Comparison of ENCODE assay signal across 31 cellular contexts in the genomic region with DNA sequence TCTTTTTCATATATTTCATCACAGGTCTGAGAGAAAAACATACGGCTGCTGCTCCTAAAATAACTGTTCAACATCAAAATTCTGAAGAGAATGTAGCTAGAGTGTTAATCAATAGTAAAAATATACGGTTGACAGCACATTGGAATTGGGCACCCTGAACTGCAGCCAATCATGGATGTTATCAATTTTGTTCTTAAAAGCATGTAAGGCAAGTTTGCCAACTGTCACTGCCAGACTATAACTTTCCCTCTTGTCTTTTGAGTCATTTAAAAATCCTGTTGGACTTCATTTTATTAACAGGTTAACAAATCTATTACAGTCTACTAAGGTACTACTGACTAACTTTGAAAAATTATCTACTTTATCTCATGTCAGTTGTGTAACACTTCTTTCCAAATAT.
"Had no signal": no experiment of that assay in that cellular context is flagged by ENCODE, and none has a peak within 500 bp of the region (broad histone marks: within the 10 kb centered on the region; RNA-seq: fewer than 3 reads in every experiment).

No MANE protein-coding gene starts in this region.

- ATAC-seq: activated naive CD4-positive, alpha-beta T cell treated with anti-CD3 and anti-CD28 coated beads, Interleukin-2, amount 50 U/mL, for 72 hours; activated naive CD8-positive, alpha-beta T cell treated with anti-CD3 and anti-CD28 coated beads, Interleukin-2, amount 50 U/mL, for 24 hours; activated T-cell treated with anti-CD3 and anti-CD28 coated beads, Interleukin-2, amount 50 U/mL, for 4 hours; activated T-cell treated with anti-CD3 and anti-CD28 coated beads, Interleukin-2, amount 50 U/mL, for 72 hours; activated T-helper 17 cell treated with anti-CD3 and anti-CD28 coated beads, Interleukin-2, amount 50 U/mL, for 72 hours; body of pancreas had no signal

- DNase-seq: activated effector memory CD4-positive, alpha-beta T cell treated with anti-CD3 and anti-CD28 coated beads, Interleukin-2, amount 50 U/mL, for 16 hours; activated effector memory CD4-positive, alpha-beta T cell treated with Interleukin-2 at 50 U/mL for 16 hours; activated gamma-delta T cell; activated gamma-delta T cell treated with Interleukin-2 at 50 U/mL for 16 hours; activated naive CD4-positive, alpha-beta T cell; activated naive CD4-positive, alpha-beta T cell treated with anti-CD3 and anti-CD28 coated beads for 36 hours; activated naive CD4-positive, alpha-beta T cell treated with anti-CD3 and anti-CD28 coated beads, Interleukin-2, amount 10 ng/mL, durations not matched to agents 7 days and 5 days; activated naive CD4-positive, alpha-beta T cell treated with anti-CD3 and anti-CD28 coated beads, Interleukin-2, amount 50 U/mL, for 16 hours; activated naive CD4-positive, alpha-beta T cell treated with Interleukin-2 at 50 U/mL for 16 hours; activated naive CD8-positive, alpha-beta T cell treated with anti-CD3 and anti-CD28 coated beads for 36 hours; activated naive CD8-positive, alpha-beta T cell treated with anti-CD3 and anti-CD28 coated beads, Interleukin-2, amount 10 ng/mL, durations not matched to agents 7 days and 5 days; activated naive CD8-positive, alpha-beta T cell treated with anti-CD3 and anti-CD28 coated beads, Interleukin-2, amount 50 U/mL, for 24 hours; activated T-cell treated with anti-CD3 and anti-CD28 coated beads, Interleukin-2, amount 50 U/mL, for 24 hours; activated T-cell treated with anti-CD3 and anti-CD28 coated beads, Interleukin-2, amount 50 U/mL, for 4 hours; activated T-cell treated with anti-CD3 and anti-CD28 coated beads, Interleukin-2, amount 50 U/mL, for 48 hours; activated T-cell treated with anti-CD3 and anti-CD28 coated beads, Interleukin-2, amount 50 U/mL, for 72 hours; adrenal gland; amniotic stem cell; amygdala; anterior cingulate cortex; aorta; body of pancreas; brain microvascular endothelial cell; caudate nucleus; central memory CD4-positive, alpha-beta T cell; cerebellar nuclear complex had no signal

- H3K27me3 ChIP-seq: adrenal gland, ascending aorta, body of pancreas, brain microvascular endothelial cell, breast epithelium, cardiac muscle cell had no signal

- H3K4me3 ChIP-seq: adrenal gland, ascending aorta, body of pancreas, breast epithelium, cardiac muscle cell had no signal

- H3K4me1 ChIP-seq: adrenal gland, ascending aorta, body of pancreas, breast epithelium had no signal

- H3K27ac ChIP-seq: adrenal gland, ascending aorta, body of pancreas, brain microvascular endothelial cell, breast epithelium, cardiac muscle cell had no signal

- H3K36me3 ChIP-seq: adrenal gland, ascending aorta, brain microvascular endothelial cell, cardiac muscle cell had no signal

- H3K9me3 ChIP-seq: adrenal gland, ascending aorta, body of pancreas, breast epithelium had no signal
